ENCODE assay signal across 8 cellular contexts in genomic region chr1:155241069-155241679, GRCh38. TPM values are rescaled to one million over a fixed set of nuclear protein-coding genes. Genes with fewer than 3 reads are reported as not detected.
DNase-seq lines count a peak whose midpoint lies in the region; ATAC-seq and TF ChIP-seq lines count a peak whose summit lies in the region.

No MANE protein-coding gene starts in this region.

- TF ChIP-seq CTCF in GM06990 (IDR thresholded peaks at IDR 0.05; ENCODE audit: insufficient read depth, low read length, poor library complexity, severe bottlenecking), result no peak
- no peak for TF ChIP-seq CTCF in gastroesophageal sphincter (IDR thresholded peaks at IDR 0.05)

- TF ChIP-seq EP300 in gastroesophageal sphincter (IDR thresholded peaks at IDR 0.05), result no peak

- peak overlapping the region; percentile 12; the same call in 1 of the 2 replicates for H3K27ac ChIP-seq in SJCRH30
- H3K27ac ChIP-seq in gastroesophageal sphincter, result peak overlapping the region in 2 of 4 donors; percentile 45 to 89

- H2AFZ ChIP-seq in neuron (ENCODE audit: low read depth, low read length), result no peak overlapping the region

- ATAC-seq in gastroesophageal sphincter (no peak), GM21529 (IDR thresholded peaks at IDR 0.05; ENCODE audit: unreplicated experiment) (no peak)

- H3K4me3 ChIP-seq in GM06990 (replicated peaks; ENCODE audit: low read depth, low read length) (peak overlapping the region; percentile 60), SJCRH30 (peak overlapping the region; percentile 48), gastroesophageal sphincter (peak overlapping the region; percentile 30 to 45), neuron (ENCODE audit: low read length) (peak overlapping the region; percentile 42)

- H3K27me3 ChIP-seq in GM06990 (replicated peaks; ENCODE audit: control insufficient read depth, insufficient read depth, low read length), result no peaks in the 10 kb centered on the region
- H3K27me3 ChIP-seq in SJCRH30, result no peaks in the 10 kb centered on the region
- no peaks in the 10 kb centered on the region for H3K27me3 ChIP-seq in gastroesophageal sphincter
- H3K27me3 ChIP-seq in neuron (ENCODE audit: insufficient read depth, low read length), result no peaks in the 10 kb centered on the region

- H3K9me3 ChIP-seq in SJCRH30 (replicated peaks) (no peaks in the 10 kb centered on the region), gastroesophageal sphincter (no peaks in the 10 kb centered on the region), neuron (ENCODE audit: low read length) (no peaks in the 10 kb centered on the region)

- 14 to 19% methylated on average over 4 of the region's 4 CpGs for WGBS in gastroesophageal sphincter (ENCODE audit: low coverage in 1 of 2), 2 donors

- H3K4me1 ChIP-seq in SJCRH30 (peaks cover 9% of the 10 kb centered on the region; the same call in 1 of the 2 replicates), gastroesophageal sphincter (peaks cover 0 to 54% (median 15%) of the 10 kb centered on the region in 3 donors), neuron (ENCODE audit: insufficient read depth, low read length) (peaks cover 14% of the 10 kb centered on the region)

- peaks cover 2% of the 10 kb centered on the region; the same call in 1 of the 2 replicates for H3K36me3 ChIP-seq in GM06990 (ENCODE audit: control insufficient read depth, insufficient read depth, low read length)
- no peaks in the 10 kb centered on the region for H3K36me3 ChIP-seq in SJCRH30
- peaks cover 0 to 38% of the 10 kb centered on the region in 2 donors for H3K36me3 ChIP-seq in gastroesophageal sphincter
- H3K36me3 ChIP-seq in neuron (ENCODE audit: insufficient read depth, low read length), result peaks cover 8% of the 10 kb centered on the region

- TF ChIP-seq POLR2A in gastroesophageal sphincter (IDR thresholded peaks at IDR 0.05), result no peak

- no peak for DNase-seq in GM06990 (ENCODE audit: extremely low read depth, insufficient read length)
- DNase-seq in NAMALWA (ENCODE audit: low spot score), result peak; percentile 92
- DNase-seq in SJCRH30, result peak; percentile 65 to 83
- peak; percentile 56 for DNase-seq in activated naive CD4-positive, alpha-beta T cell treated with anti-CD3 and anti-CD28 coated beads, Interleukin-2, amount 50 U/mL, for 16 hours
- DNase-seq in ureter (ENCODE audit: low spot score), result peak; percentile 87

RNA-seq across cellular contexts. Expression of gene ENTREP3, which starts 14.1 kb away (rescaled TPM):
- 12.1 and 12.7 TPM in 2 replicates for total RNA-seq in SJCRH30 (2014; rRNA removed; shearing (Covaris generic))
- total RNA-seq in gastroesophageal sphincter (10 to 100 TPM; 11.4 to 35.3 (median 22.1) TPM), ureter (21.8 TPM)

RNA-seq across cellular contexts. Expression of gene SCAMP3, which starts 21.0 kb away (rescaled TPM):
- total RNA-seq in SJCRH30 (2014; rRNA removed; shearing (Covaris generic)), result 42.1 and 43.4 TPM in 2 replicates
- total RNA-seq in gastroesophageal sphincter, result 10 to 100 TPM; 28.1 to 44.4 (median 36.8) TPM
- 62.6 TPM for total RNA-seq in ureter

RNA-seq across cellular contexts. Expression of gene CLK2, which starts 32.1 kb away (rescaled TPM):
- total RNA-seq in SJCRH30 (2014; rRNA removed; shearing (Covaris generic)), result 29.7 and 43.1 TPM in 2 replicates
- total RNA-seq in gastroesophageal sphincter (10 to 100 TPM; 14.4 to 51.4 (median 32.9) TPM), ureter (80.5 TPM)

RNA-seq across cellular contexts. Expression of gene MTX1, which starts 32.7 kb away (rescaled TPM):
- total RNA-seq in SJCRH30 (2014; rRNA removed; shearing (Covaris generic)), result 25.2 and 31.7 TPM in 2 replicates
- total RNA-seq in gastroesophageal sphincter, result 10 to 100 TPM; 28.3 to 36.0 (median 32.6) TPM
- 31.6 TPM for total RNA-seq in ureter

RNA-seq across cellular contexts. Expression of gene THBS3, which starts 33.5 kb away (rescaled TPM):
- 4.1 and 4.5 TPM in 2 replicates for total RNA-seq in SJCRH30 (2014; rRNA removed; shearing (Covaris generic))
- 10 to 100 TPM; 17.9 to 25.6 (median 20.1) TPM for total RNA-seq in gastroesophageal sphincter
- total RNA-seq in ureter, result 54.6 TPM
